Comparison of ENCODE assay signal across 8 cellular contexts in the genomic region with DNA sequence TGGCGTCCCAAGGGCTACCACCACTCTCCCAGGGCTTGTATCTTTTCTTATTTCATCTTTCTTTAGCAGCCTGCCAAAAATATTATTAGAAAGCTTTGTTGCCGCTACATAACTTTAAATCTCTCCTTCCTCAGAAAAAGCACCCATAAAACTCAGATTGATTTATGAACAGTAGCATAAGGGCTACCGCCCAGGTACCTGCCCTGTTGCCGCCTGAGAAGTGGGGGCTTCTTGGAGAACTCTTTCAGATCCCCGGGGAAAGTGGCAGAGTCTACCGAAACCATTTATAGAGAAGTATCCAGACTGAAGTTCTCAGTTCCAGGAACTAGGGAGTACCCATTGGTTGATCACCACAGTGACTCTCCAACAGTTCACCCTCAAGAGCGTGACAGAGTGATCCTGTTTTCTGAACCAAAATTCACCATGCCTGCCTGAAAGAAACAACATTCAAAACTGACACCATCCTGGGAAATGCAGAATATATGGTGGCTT. TPM values are rescaled to one million over a fixed set of nuclear protein-coding genes. Genes with fewer than 3 reads are reported as not detected.
DNase-seq lines count a peak whose midpoint lies in the region; TF ChIP-seq lines count a peak whose summit lies in the region.

No MANE protein-coding gene starts in this region.

- H3K79me2 ChIP-seq in PC-9 (ENCODE audit: low read depth): no peaks in the 10 kb centered on the region

- H3K36me3 ChIP-seq in PC-9 (ENCODE audit: low read depth) (no peaks in the 10 kb centered on the region), neuron (ENCODE audit: insufficient read depth, low read length) (peaks cover 2% of the 10 kb centered on the region)

- peak overlapping the region; percentile 93 for H2AFZ ChIP-seq in PC-9
- no peak overlapping the region for H2AFZ ChIP-seq in neuron (ENCODE audit: low read depth, low read length)

- H3K4me1 ChIP-seq in PC-9 (replicated peaks; ENCODE audit: insufficient read depth) (peaks cover 15% of the 10 kb centered on the region; the same call in 1 of the 2 replicates), neuron (ENCODE audit: insufficient read depth, low read length) (no peaks in the 10 kb centered on the region)

- H3K9me3 ChIP-seq in PC-9 (ENCODE audit: insufficient read depth, low read depth): no peaks in the 10 kb centered on the region
- H3K9me3 ChIP-seq in neuron (ENCODE audit: low read length): peaks cover 2% of the 10 kb centered on the region

- CTCF ChIA-PET in PC-9 (lab: Charles Lee): interaction anchor here (0.6 kb wide), 2 partner anchors 106 to 108 kb away, joined by 3 to 5 read pairs; no protein-coding TSS in a partner anchor

- no peaks in the 10 kb centered on the region for H3F3A ChIP-seq in PC-9 (ENCODE audit: insufficient read depth, low read depth)

- H3K4me3 ChIP-seq in GM12875 (ENCODE audit: low read depth, low read length): peak overlapping the region; percentile 85
- peak overlapping the region; percentile 87; the same call in 1 of the 2 replicates for H3K4me3 ChIP-seq in PC-9
- peak overlapping the region; percentile 58 for H3K4me3 ChIP-seq in neuron (ENCODE audit: low read length)

- DNase-seq in PC-9 (no peak), endothelial cell (ENCODE audit: low spot score) (no peak), NCI-H2107 treated with DMSO at 0.1 percent for 48 hours (lab: John Stamatoyannopoulos, UW; ENCODE audit: unreplicated experiment) (no peak), GOT3 (lab: John Stamatoyannopoulos, UW) (no peak), NCI-H1105 (lab: John Stamatoyannopoulos, UW) (no peak), NCI-H345 treated with DMSO at 0.1 percent for 48 hours (lab: John Stamatoyannopoulos, UW; ENCODE audit: unreplicated experiment) (no peak)

- no peaks in the 10 kb centered on the region for H3K9me3 Mint-ChIP-seq in endothelial cell (ENCODE audit: unreplicated experiment)

- H3K4me2 ChIP-seq in PC-9: peak overlapping the region; percentile 93

- TF ChIP-seq CTCF in GM12875 (IDR thresholded peaks at IDR 0.05; ENCODE audit: borderline replicate concordance, insufficient read depth, low read depth, low read length): no peak
- no peak for TF ChIP-seq CTCF in PC-9 (conservative IDR thresholded peaks at IDR 0.05)
- TF ChIP-seq CTCF in endothelial cell (IDR thresholded peaks at IDR 0.05; ENCODE audit: unreplicated experiment): no peak

- BruUV-seq in PC-9 (replicated peaks; lab: Mats Ljungman, UMichigan): no TSS peak

- no peak overlapping the region for H3K27ac ChIP-seq in PC-9

- H3K4me3 Mint-ChIP-seq in endothelial cell (ENCODE audit: unreplicated experiment): peak overlapping the region; percentile 91

- H4K20me1 ChIP-seq in PC-9 (ENCODE audit: insufficient read depth): no peaks in the 10 kb centered on the region

- H3K27me3 Mint-ChIP-seq in endothelial cell (ENCODE audit: unreplicated experiment): peaks cover 14% of the 10 kb centered on the region

- H3K9me2 ChIP-seq in PC-9 (ENCODE audit: insufficient read depth): no peaks in the 10 kb centered on the region

- H3K36me3 Mint-ChIP-seq in endothelial cell (ENCODE audit: low read depth, unreplicated experiment): peaks cover 14% of the 10 kb centered on the region

- intact Hi-C loops in PC-9 (cut with micrococcal nuclease; ENCODE audit: unreplicated experiment): loop anchor here (5.0 kb wide), 1 partner anchor 109 kb away; a partner anchor contains a TSS

- no peaks in the 10 kb centered on the region for H3K27me3 ChIP-seq in PC-9 (ENCODE audit: insufficient read depth, low read depth)
- no peaks in the 10 kb centered on the region for H3K27me3 ChIP-seq in neuron (ENCODE audit: insufficient read depth, low read length)

- POLR2A ChIA-PET in PC-9 (lab: Charles Lee; ENCODE audit: unreplicated experiment): no interaction called here

- peaks cover 27% of the 10 kb centered on the region for H3K4me1 Mint-ChIP-seq in endothelial cell (ENCODE audit: unreplicated experiment)

- H3K27ac Mint-ChIP-seq in endothelial cell (ENCODE audit: unreplicated experiment): peak overlapping the region; percentile 42

RNA-seq across cellular contexts. Expression of a gene that starts 0.7 kb away (rescaled TPM):
- 3.0 and 4.0 TPM in 2 replicates for total RNA-seq in PC-9 (2021)
- total RNA-seq in endothelial cell (ENCODE audit: unreplicated experiment): 4.2 TPM
